19 cellular contexts compared by ENCODE assay signal in the genomic region with DNA sequence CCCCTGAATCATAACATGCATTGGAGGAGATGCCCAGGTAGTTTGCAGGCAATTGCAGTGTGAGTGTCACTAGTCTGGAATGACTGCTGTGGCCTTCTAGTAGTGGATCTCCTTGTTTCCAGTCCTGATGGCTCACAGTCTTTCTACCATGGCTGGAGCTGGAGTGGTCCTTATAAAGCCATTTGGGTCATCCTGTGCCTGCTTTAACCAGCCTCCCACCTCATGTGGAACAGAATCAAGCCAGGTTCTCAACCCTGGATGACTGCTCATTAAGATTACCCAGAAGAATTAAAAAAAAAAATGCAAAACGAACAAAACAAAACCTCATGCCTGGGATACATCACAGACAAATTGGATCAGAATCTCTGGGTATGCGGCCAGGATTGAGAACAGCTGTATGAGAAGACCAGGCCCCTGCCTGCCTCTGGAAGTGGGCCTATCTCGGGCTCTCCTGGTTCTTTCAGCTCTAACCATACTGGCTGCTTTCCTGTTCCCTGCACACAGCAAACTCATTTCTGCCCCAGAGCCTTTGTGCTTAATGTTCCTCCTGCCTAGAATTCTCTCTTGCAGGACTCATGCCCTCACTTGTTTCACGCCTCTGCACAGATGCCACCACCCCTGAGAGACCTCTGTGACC.
DNase-seq lines count a peak whose midpoint lies in the region; ATAC-seq and TF ChIP-seq lines count a peak whose summit lies in the region.
"Had no signal": no experiment of that assay in that cellular context is flagged by ENCODE, and none has a peak within 500 bp of the region (broad histone marks: within the 10 kb centered on the region; RNA-seq: fewer than 3 reads in every experiment).

No MANE protein-coding gene starts in this region.

- no peaks in the 10 kb centered on the region for H3K36me3 ChIP-seq in CD8-positive, alpha-beta memory T cell (ENCODE audit: insufficient read depth, low read length)
- H3K36me3 ChIP-seq: cardiac muscle cell had no signal

- no peak overlapping the region for H3K4me3 ChIP-seq in CD8-positive, alpha-beta memory T cell (ENCODE audit: low read length)
- H3K4me3 ChIP-seq: cardiac muscle cell had no signal

- POLR2A ChIA-PET in CD8-positive, alpha-beta memory T cell (lab: Charles Lee) = no interaction called here
- POLR2A ChIA-PET in WTC11 (lab: Charles Lee) = no interaction called here

- intact Hi-C loops in left cardiac atrium (cut with DNase I) = no loop called here

- no peaks in the 10 kb centered on the region for H3K27me3 ChIP-seq in CD8-positive, alpha-beta memory T cell (ENCODE audit: insufficient read depth, low read length, poor library complexity, severe bottlenecking)
- H3K27me3 ChIP-seq: cardiac muscle cell had no signal

- H3K27ac Mint-ChIP-seq in CD8-positive, alpha-beta memory T cell = peak overlapping the region; percentile 28 to 97 (median 52)
- H3K27ac Mint-ChIP-seq in WTC11 = 0 out of 2 replicates have a peak overlapping the region, but pooled peaks have one; percentile 30
- peak overlapping the region; percentile 64 for H3K27ac Mint-ChIP-seq in stimulated activated memory B cell treated with anti-CD40 and anti-IgM and Interleukin-4, amounts not matched to agents 10 μg/mL and 1 μg/mL and 100 μg/mL, for 72 hours

- peak overlapping the region in 4 of 7 donors; percentile 7 to 45 (median 21) for H3K4me3 Mint-ChIP-seq in CD8-positive, alpha-beta memory T cell
- no peak overlapping the region for H3K4me3 Mint-ChIP-seq in WTC11
- no peak overlapping the region for H3K4me3 Mint-ChIP-seq in stimulated activated memory B cell treated with anti-CD40 and anti-IgM and Interleukin-4, amounts not matched to agents 10 μg/mL and 1 μg/mL and 100 μg/mL, for 72 hours
- H3K4me3 Mint-ChIP-seq: neural crest cell had no signal

- no peaks in the 10 kb centered on the region for H3K9me3 ChIP-seq in CD8-positive, alpha-beta memory T cell (ENCODE audit: low read length)
- H3K9me3 ChIP-seq: Caco-2 had no signal

- no peaks in the 10 kb centered on the region for H3K27me3 Mint-ChIP-seq in CD8-positive, alpha-beta memory T cell
- H3K27me3 Mint-ChIP-seq in WTC11 (ENCODE audit: low read depth) = no peaks in the 10 kb centered on the region
- H3K27me3 Mint-ChIP-seq in stimulated activated memory B cell treated with anti-CD40 and anti-IgM and Interleukin-4, amounts not matched to agents 10 μg/mL and 1 μg/mL and 100 μg/mL, for 72 hours = no peaks in the 10 kb centered on the region

- peaks cover 43% of the 10 kb centered on the region for H3K4me1 ChIP-seq in CD8-positive, alpha-beta memory T cell (ENCODE audit: insufficient read depth, low read length)
- H3K4me1 ChIP-seq: Caco-2 had no signal

- TF ChIP-seq POLR2A in erythroblast (IDR thresholded peaks at IDR 0.05; ENCODE audit: low read length) = no peak

- H3K36me3 Mint-ChIP-seq in CD8-positive, alpha-beta memory T cell = peaks cover 0 to 2% (median 0%) of the 10 kb centered on the region in 3 donors
- H3K36me3 Mint-ChIP-seq in WTC11 = no peaks in the 10 kb centered on the region
- peaks cover 46% of the 10 kb centered on the region for H3K36me3 Mint-ChIP-seq in stimulated activated memory B cell treated with anti-CD40 and anti-IgM and Interleukin-4, amounts not matched to agents 10 μg/mL and 1 μg/mL and 100 μg/mL, for 72 hours

- no peak for TF ChIP-seq CTCF in WTC11 (IDR thresholded peaks at IDR 0.05)

- no peak overlapping the region for H3K27ac ChIP-seq in CD8-positive, alpha-beta memory T cell (ENCODE audit: low read depth, low read length)
- H3K27ac ChIP-seq: cardiac muscle cell had no signal

- CTCF ChIA-PET in CD8-positive, alpha-beta memory T cell (lab: Charles Lee) = interaction anchor here (1.3 kb wide), 1 partner anchor 25 kb away, joined by 3 read pairs; no protein-coding TSS in a partner anchor
- CTCF ChIA-PET in WTC11 (lab: Charles Lee) = interaction anchor here (0.7 kb wide), 2 partner anchors 96 to 239 kb away, joined by 3 read pairs; no protein-coding TSS in a partner anchor

- DNase-seq in CD8-positive, alpha-beta memory T cell = no peak
- DNase-seq in WTC11 (ENCODE audit: low spot score) = no peak
- DNase-seq in left cardiac atrium = no peak
- no peak for DNase-seq in left lobe of liver (ENCODE audit: low spot score)
- DNase-seq in stimulated activated CD4-positive, alpha-beta T cell treated with anti-CD3 and anti-CD28 coated beads, Interleukin-4, amount 100 ng/mL, for 24 hours = no peak
- no peak for DNase-seq in erythroblast (lab: John Stamatoyannopoulos, UW)
- DNase-seq: activated CD4-positive, alpha-beta T cell treated with anti-CD3 and anti-CD28 coated beads, Interleukin-2, amount 50 U/mL, for 4 hours; Caco-2; effector CD8-positive, alpha-beta T cell; EL; HCEC 1CT; mesendoderm; NCI-H187; NCI-H446 treated with DMSO at 0.1 percent for 48 hours; NK-92 treated with Interleukin-12 subunit alpha and Interleukin-12 subunit beta, amount 100 ng/mL, for 24 hours; RPMI8226 had no signal

- ATAC-seq in WTC11 (no peak), left cardiac atrium (peak; percentile 72 to 82), left lobe of liver (no peak)
- ATAC-seq in stimulated activated memory B cell treated with anti-CD40 and anti-IgM and Interleukin-4, amounts not matched to agents 10 μg/mL and 1 μg/mL and 100 μg/mL, for 72 hours = peak; percentile 48

- H3K4me1 Mint-ChIP-seq in CD8-positive, alpha-beta memory T cell = peaks cover 52 to 83% (median 73%) of the 10 kb centered on the region in 3 donors
- peaks cover 38% of the 10 kb centered on the region for H3K4me1 Mint-ChIP-seq in WTC11
- H3K4me1 Mint-ChIP-seq in stimulated activated memory B cell treated with anti-CD40 and anti-IgM and Interleukin-4, amounts not matched to agents 10 μg/mL and 1 μg/mL and 100 μg/mL, for 72 hours = peaks cover 92% of the 10 kb centered on the region
- H3K4me1 Mint-ChIP-seq: neural crest cell had no signal

- H3K9me3 Mint-ChIP-seq in CD8-positive, alpha-beta memory T cell = no peaks in the 10 kb centered on the region
- peaks cover 8% of the 10 kb centered on the region for H3K9me3 Mint-ChIP-seq in WTC11
- H3K9me3 Mint-ChIP-seq in stimulated activated memory B cell treated with anti-CD40 and anti-IgM and Interleukin-4, amounts not matched to agents 10 μg/mL and 1 μg/mL and 100 μg/mL, for 72 hours = no peaks in the 10 kb centered on the region
- H3K9me3 Mint-ChIP-seq: neural crest cell had no signal

TF ChIP-seq in WTC11, 78 proteins besides CTCF, POLR2A, EP300 and RAD21:
- TF ChIP-seq ZNF425 (CRISPR knock-in tag; conservative IDR thresholded peaks at IDR 0.05) (no peak), ZNF317 (CRISPR knock-in tag; IDR thresholded peaks at IDR 0.05; ENCODE audit: borderline replicate concordance, low read depth) (no peak), SMAD4 (CRISPR knock-in tag; IDR thresholded peaks at IDR 0.05) (no peak), RORB (CRISPR knock-in tag; IDR thresholded peaks at IDR 0.05) (no peak), FOXP1 (CRISPR knock-in tag; IDR thresholded peaks at IDR 0.05; ENCODE audit: borderline replicate concordance) (no peak), TP53 (CRISPR knock-in tag; IDR thresholded peaks at IDR 0.05) (no peak)

Comparison
In these comparisons a context has a peak if more than half of its experiments do, and no peak if none do; other contexts are left out.
1. H3K4me3 Mint-ChIP-seq: peak in CD8-positive, alpha-beta memory T cell (4 of 7); none in WTC11 (single experiment) and stimulated activated memory B cell treated with anti-CD40 and anti-IgM and Interleukin-4, amounts not matched to agents 10 μg/mL and 1 μg/mL and 100 μg/mL, for 72 hours (single experiment).
2. ATAC-seq: peak in left cardiac atrium (2 of 2) and stimulated activated memory B cell treated with anti-CD40 and anti-IgM and Interleukin-4, amounts not matched to agents 10 μg/mL and 1 μg/mL and 100 μg/mL, for 72 hours (single experiment); none in WTC11 (single experiment) and left lobe of liver (single experiment).
3. Peak in every context shown above with its lines, with median percentiles within 50 percentile points of each other: H3K27ac Mint-ChIP-seq.